ENCODE assay signal across 1 cellular context in genomic region chr21:45067462-45068285, GRCh38.
TF ChIP-seq lines count a peak whose summit lies in the region.

No MANE protein-coding gene starts in this region.

TF ChIP-seq in H1, 55 proteins besides CTCF, POLR2A, EP300 and RAD21 (continued from another document):
- TF ChIP-seq USF2 (IDR thresholded peaks at IDR 0.05; ENCODE audit: low read length) (no peak), SAP30 (IDR thresholded peaks at IDR 0.05; ENCODE audit: insufficient read depth, insufficient replicate concordance, low read length) (no peak)
- TF ChIP-seq, protein P1, sequence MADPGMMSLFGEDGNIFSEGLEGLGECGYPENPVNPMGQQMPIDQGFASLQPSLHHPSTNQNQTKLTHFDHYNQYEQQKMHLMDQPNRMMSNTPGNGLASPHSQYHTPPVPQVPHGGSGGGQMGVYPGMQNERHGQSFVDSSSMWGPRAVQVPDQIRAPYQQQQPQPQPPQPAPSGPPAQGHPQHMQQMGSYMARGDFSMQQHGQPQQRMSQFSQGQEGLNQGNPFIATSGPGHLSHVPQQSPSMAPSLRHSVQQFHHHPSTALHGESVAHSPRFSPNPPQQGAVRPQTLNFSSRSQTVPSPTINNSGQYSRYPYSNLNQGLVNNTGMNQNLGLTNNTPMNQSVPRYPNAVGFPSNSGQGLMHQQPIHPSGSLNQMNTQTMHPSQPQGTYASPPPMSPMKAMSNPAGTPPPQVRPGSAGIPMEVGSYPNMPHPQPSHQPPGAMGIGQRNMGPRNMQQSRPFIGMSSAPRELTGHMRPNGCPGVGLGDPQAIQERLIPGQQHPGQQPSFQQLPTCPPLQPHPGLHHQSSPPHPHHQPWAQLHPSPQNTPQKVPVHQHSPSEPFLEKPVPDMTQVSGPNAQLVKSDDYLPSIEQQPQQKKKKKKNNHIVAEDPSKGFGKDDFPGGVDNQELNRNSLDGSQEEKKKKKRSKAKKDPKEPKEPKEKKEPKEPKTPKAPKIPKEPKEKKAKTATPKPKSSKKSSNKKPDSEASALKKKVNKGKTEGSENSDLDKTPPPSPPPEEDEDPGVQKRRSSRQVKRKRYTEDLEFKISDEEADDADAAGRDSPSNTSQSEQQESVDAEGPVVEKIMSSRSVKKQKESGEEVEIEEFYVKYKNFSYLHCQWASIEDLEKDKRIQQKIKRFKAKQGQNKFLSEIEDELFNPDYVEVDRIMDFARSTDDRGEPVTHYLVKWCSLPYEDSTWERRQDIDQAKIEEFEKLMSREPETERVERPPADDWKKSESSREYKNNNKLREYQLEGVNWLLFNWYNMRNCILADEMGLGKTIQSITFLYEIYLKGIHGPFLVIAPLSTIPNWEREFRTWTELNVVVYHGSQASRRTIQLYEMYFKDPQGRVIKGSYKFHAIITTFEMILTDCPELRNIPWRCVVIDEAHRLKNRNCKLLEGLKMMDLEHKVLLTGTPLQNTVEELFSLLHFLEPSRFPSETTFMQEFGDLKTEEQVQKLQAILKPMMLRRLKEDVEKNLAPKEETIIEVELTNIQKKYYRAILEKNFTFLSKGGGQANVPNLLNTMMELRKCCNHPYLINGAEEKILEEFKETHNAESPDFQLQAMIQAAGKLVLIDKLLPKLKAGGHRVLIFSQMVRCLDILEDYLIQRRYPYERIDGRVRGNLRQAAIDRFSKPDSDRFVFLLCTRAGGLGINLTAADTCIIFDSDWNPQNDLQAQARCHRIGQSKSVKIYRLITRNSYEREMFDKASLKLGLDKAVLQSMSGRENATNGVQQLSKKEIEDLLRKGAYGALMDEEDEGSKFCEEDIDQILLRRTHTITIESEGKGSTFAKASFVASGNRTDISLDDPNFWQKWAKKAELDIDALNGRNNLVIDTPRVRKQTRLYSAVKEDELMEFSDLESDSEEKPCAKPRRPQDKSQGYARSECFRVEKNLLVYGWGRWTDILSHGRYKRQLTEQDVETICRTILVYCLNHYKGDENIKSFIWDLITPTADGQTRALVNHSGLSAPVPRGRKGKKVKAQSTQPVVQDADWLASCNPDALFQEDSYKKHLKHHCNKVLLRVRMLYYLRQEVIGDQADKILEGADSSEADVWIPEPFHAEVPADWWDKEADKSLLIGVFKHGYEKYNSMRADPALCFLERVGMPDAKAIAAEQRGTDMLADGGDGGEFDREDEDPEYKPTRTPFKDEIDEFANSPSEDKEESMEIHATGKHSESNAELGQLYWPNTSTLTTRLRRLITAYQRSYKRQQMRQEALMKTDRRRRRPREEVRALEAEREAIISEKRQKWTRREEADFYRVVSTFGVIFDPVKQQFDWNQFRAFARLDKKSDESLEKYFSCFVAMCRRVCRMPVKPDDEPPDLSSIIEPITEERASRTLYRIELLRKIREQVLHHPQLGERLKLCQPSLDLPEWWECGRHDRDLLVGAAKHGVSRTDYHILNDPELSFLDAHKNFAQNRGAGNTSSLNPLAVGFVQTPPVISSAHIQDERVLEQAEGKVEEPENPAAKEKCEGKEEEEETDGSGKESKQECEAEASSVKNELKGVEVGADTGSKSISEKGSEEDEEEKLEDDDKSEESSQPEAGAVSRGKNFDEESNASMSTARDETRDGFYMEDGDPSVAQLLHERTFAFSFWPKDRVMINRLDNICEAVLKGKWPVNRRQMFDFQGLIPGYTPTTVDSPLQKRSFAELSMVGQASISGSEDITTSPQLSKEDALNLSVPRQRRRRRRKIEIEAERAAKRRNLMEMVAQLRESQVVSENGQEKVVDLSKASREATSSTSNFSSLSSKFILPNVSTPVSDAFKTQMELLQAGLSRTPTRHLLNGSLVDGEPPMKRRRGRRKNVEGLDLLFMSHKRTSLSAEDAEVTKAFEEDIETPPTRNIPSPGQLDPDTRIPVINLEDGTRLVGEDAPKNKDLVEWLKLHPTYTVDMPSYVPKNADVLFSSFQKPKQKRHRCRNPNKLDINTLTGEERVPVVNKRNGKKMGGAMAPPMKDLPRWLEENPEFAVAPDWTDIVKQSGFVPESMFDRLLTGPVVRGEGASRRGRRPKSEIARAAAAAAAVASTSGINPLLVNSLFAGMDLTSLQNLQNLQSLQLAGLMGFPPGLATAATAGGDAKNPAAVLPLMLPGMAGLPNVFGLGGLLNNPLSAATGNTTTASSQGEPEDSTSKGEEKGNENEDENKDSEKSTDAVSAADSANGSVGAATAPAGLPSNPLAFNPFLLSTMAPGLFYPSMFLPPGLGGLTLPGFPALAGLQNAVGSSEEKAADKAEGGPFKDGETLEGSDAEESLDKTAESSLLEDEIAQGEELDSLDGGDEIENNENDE (IDR thresholded peaks at IDR 0.05; ENCODE audit: insufficient replicate concordance, low read length) = no peak
